ENCODE assay signal across 15 cellular contexts in the genomic region with DNA sequence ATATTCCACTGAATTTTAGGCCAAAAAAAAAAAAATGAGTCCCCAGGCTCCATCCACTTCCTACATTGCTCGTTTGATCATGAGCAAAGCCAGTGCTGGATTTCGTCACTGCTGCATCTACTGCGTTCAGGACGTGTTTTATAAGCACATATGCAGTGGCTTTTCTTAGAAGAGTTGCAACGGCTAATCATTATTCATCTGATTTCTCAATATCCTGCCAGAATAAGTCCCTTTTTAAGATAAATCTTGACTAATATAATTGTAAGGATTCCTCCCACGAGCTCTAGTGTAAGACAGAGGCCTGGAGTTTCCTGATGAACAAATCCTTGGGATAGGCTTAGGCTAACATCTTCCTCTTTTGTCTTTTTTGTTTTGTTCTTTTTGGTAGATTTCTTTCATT. TPM values are rescaled to one million over a fixed set of nuclear protein-coding genes. Genes with fewer than 3 reads are reported as not detected.
DNase-seq lines count a peak whose midpoint lies in the region; ATAC-seq, FAIRE-seq and TF ChIP-seq lines count a peak whose summit lies in the region.
"Had no signal": no experiment of that assay in that cellular context is flagged by ENCODE, and none has a peak within 500 bp of the region (broad histone marks: within the 10 kb centered on the region; RNA-seq: fewer than 3 reads in every experiment).

No MANE protein-coding gene starts in this region.

- peak; percentile 46 for DNase-seq in AG09309 (ENCODE audit: low read depth)
- peak; percentile 92 for DNase-seq in NB4 (ENCODE audit: low read depth)
- peak; percentile 22 for DNase-seq in choroid plexus epithelial cell (ENCODE audit: low read depth)
- DNase-seq in pancreas = no peak
- no peak for DNase-seq in GM10266 (ENCODE audit: extremely low spot score)
- no peak for DNase-seq in GM12892 (ENCODE audit: insufficient read length)
- no peak for DNase-seq in RWPE1 (ENCODE audit: low spot score)
- no peak for DNase-seq in NCI-H146 treated with DMSO at 0.1 percent for 48 hours (lab: John Stamatoyannopoulos, UW; ENCODE audit: unreplicated experiment)
- DNase-seq: ACHN; activated T-cell treated with anti-CD3 and anti-CD28 coated beads, Interleukin-2, amount 50 U/mL, for 48 hours; cerebellar nuclear complex; Right ventricle myocardium superior; testis had no signal

- no peaks in the 10 kb centered on the region for H3K9me3 ChIP-seq in pancreas
- H3K9me3 ChIP-seq: testis had no signal

- POLR2A ChIA-PET in RWPE1 (lab: Yijun Ruan, JAX; ENCODE audit: low non-redundant PET) = no interaction called here

- H3K4me3 ChIP-seq in AG09309 (ENCODE audit: control insufficient read depth, low read depth, low read length) (no peak overlapping the region), NB4 (ENCODE audit: low read depth, low read length) (no peak overlapping the region), choroid plexus epithelial cell (ENCODE audit: low read depth, low read length) (no peak overlapping the region), pancreas (no peak overlapping the region)
- H3K4me3 ChIP-seq: testis had no signal

- TF ChIP-seq CTCF in AG09309 (IDR thresholded peaks at IDR 0.05; ENCODE audit: control insufficient read depth, insufficient read depth, low read depth, low read length, missing control alignments) = no peak
- no peak for TF ChIP-seq CTCF in NB4 (IDR thresholded peaks at IDR 0.05; ENCODE audit: low read depth, low read length)
- no peak for TF ChIP-seq CTCF in choroid plexus epithelial cell (conservative IDR thresholded peaks at IDR 0.05; ENCODE audit: low read depth, low read length)
- no peak for TF ChIP-seq CTCF in pancreas (IDR thresholded peaks at IDR 0.05)
- TF ChIP-seq CTCF in GM10266 (IDR thresholded peaks at IDR 0.05; ENCODE audit: control insufficient read depth, insufficient read depth, low read depth, missing control alignments) = no peak
- TF ChIP-seq CTCF in RWPE1 (conservative IDR thresholded peaks at IDR 0.05; ENCODE audit: low read depth) = no peak

- H3K27me3 ChIP-seq in pancreas = no peaks in the 10 kb centered on the region
- H3K27me3 ChIP-seq: testis had no signal

- FAIRE-seq in pancreas (lab: Jason Lieb, UNC) (no peak), GM12892 (lab: Jason Lieb, UNC) (no peak)
- FAIRE-seq: keratinocyte had no signal

- ATAC-seq in pancreas = peak in 3 of 4 donors; percentile 59 to 73 (median 63)

- CTCF ChIA-PET in RWPE1 (lab: Yijun Ruan, JAX) = no interaction called here

- WGBS in pancreas, 2 donors = 78 to 79% methylated on average over 6 of the region's 6 CpGs

- no peaks in the 10 kb centered on the region for H3K36me3 ChIP-seq in pancreas

- no peaks in the 10 kb centered on the region for H3K4me1 ChIP-seq in pancreas

- H3K27ac ChIP-seq in pancreas = no peak overlapping the region
- H3K27ac ChIP-seq in RWPE1 = no peak overlapping the region
- H3K27ac ChIP-seq: parathyroid adenoma, testis had no signal

- TF ChIP-seq POLR2A in NB4 (IDR thresholded peaks at IDR 0.05; ENCODE audit: extremely low read depth, insufficient read length) = no peak
- TF ChIP-seq POLR2A in GM12892 (IDR thresholded peaks at IDR 0.05; ENCODE audit: low read depth, low read length) = no peak

- intact Hi-C loops in pancreas (cut with DNase I) = no loop called here

RNA-seq across cellular contexts. Expression of a gene that starts 19.5 kb away (rescaled TPM):
- total RNA-seq in pancreas = 1 to 10 TPM in 1 of 6 donors, under 1 TPM in 5; 0.47 to 1.6 (median 0.65) TPM
- 1 to 10 TPM; 1.1 to 1.2 TPM for polyA plus RNA-seq in pancreas
- polyA plus RNA-seq in GM12892 (2012; ENCODE audit: missing spikeins) = not detected

Comparison
In these comparisons a context has a peak if more than half of its experiments do, and no peak if none do; other contexts are left out.
1. DNase-seq: peak in AG09309 (single experiment), NB4 (single experiment) and choroid plexus epithelial cell (single experiment); none in pancreas (0 of 6), GM10266 (single experiment), GM12892 (single experiment), RWPE1 (single experiment) and NCI-H146 treated with DMSO at 0.1 percent for 48 hours (single experiment).